Comparison of ENCODE assay signal across 8 cellular contexts in genomic region chr1:180633092-180634045, GRCh38. TPM values are rescaled to one million over a fixed set of nuclear protein-coding genes. Genes with fewer than 3 reads are reported as not detected.
DNase-seq lines count a peak whose midpoint lies in the region; ATAC-seq and TF ChIP-seq lines count a peak whose summit lies in the region.

No MANE protein-coding gene starts in this region.

- intact Hi-C loops in OCI-LY7 (cut with micrococcal nuclease; ENCODE audit: unreplicated experiment) = loop anchor here (5.0 kb wide), 2 partner anchors 229 to 509 kb away; no protein-coding TSS in a partner anchor

- CTCF ChIA-PET in OCI-LY7 (lab: Charles Lee; ENCODE audit: unreplicated experiment) = no interaction called here

- H3K4me3 ChIP-seq in OCI-LY7 (ENCODE audit: low read depth, low read length, poor library complexity, severe bottlenecking) = peak overlapping the region; percentile 82
- H3K4me3 ChIP-seq in fibroblast of mammary gland (ENCODE audit: control insufficient read depth, low read depth, low read length) = peak overlapping the region; percentile 83

- BruUV-seq in OCI-LY7 (replicated peaks; lab: Mats Ljungman, UMichigan) = TSS peak; percentile 49

- H4K20me1 ChIP-seq in OCI-LY7 (ENCODE audit: insufficient read depth, low read length) = peaks cover 17% of the 10 kb centered on the region

- no peak overlapping the region for H3K4me3 Mint-ChIP-seq in osteocyte (ENCODE audit: unreplicated experiment)

- peak; percentile 4 for DNase-seq in NCI-H345 (lab: John Stamatoyannopoulos, UW)
- DNase-seq in NCI-H345 treated with DMSO at 0.1 percent for 48 hours (lab: John Stamatoyannopoulos, UW; ENCODE audit: unreplicated experiment) = no peak
- DNase-seq in OCI-LY7 (ENCODE audit: low spot score) = peak; percentile 3
- peak; percentile 58 for DNase-seq in fibroblast of mammary gland (ENCODE audit: low read depth)
- no peak for DNase-seq in osteocyte (ENCODE audit: extremely low spot score, unreplicated experiment)
- no peak for DNase-seq in activated naive CD4-positive, alpha-beta T cell treated with anti-CD3 and anti-CD28 coated beads, Interleukin-2, amount 50 U/mL, for 16 hours

- no peak overlapping the region for H3K27ac Mint-ChIP-seq in osteocyte (ENCODE audit: unreplicated experiment)

- ATAC-seq in HG03175 (IDR thresholded peaks at IDR 0.05; ENCODE audit: unreplicated experiment) = no peak

- H3K36me3 ChIP-seq in OCI-LY7 (ENCODE audit: insufficient read depth, low read length) = no peaks in the 10 kb centered on the region

- no peak overlapping the region for H2AFZ ChIP-seq in OCI-LY7 (ENCODE audit: low read length)

- H3K4me1 ChIP-seq in OCI-LY7 (ENCODE audit: insufficient read depth, low read length, poor library complexity, severe bottlenecking) = peaks cover 25% of the 10 kb centered on the region

- no peaks in the 10 kb centered on the region for H3K27me3 Mint-ChIP-seq in osteocyte (ENCODE audit: unreplicated experiment)

- H3K27ac ChIP-seq in OCI-LY7 (ENCODE audit: low read depth, low read length, poor library complexity, severe bottlenecking) = no peak overlapping the region
- H3K27ac ChIP-seq in temporal lobe (ENCODE audit: low read depth, low read length) = peak overlapping the region; percentile 75

- peaks cover 3% of the 10 kb centered on the region for H3K4me1 Mint-ChIP-seq in osteocyte (ENCODE audit: unreplicated experiment)

- no peaks in the 10 kb centered on the region for H3K9me2 ChIP-seq in OCI-LY7 (ENCODE audit: insufficient read depth, low read length)

- no peaks in the 10 kb centered on the region for H3K9me3 Mint-ChIP-seq in osteocyte (ENCODE audit: unreplicated experiment)

- POLR2A ChIA-PET in OCI-LY7 (lab: Charles Lee) = interaction anchor here (0.5 to 2.7 kb wide), 3 partner anchors 23 to 1601 kb away, joined by 3 to 8 read pairs (median 5); no protein-coding TSS in a partner anchor

- no peak for TF ChIP-seq CTCF in OCI-LY7 (conservative IDR thresholded peaks at IDR 0.05; ENCODE audit: low read length)
- TF ChIP-seq CTCF in fibroblast of mammary gland (conservative IDR thresholded peaks at IDR 0.05; ENCODE audit: control insufficient read depth, insufficient read depth, low read depth, low read length) = no peak
- no peak for TF ChIP-seq CTCF in osteocyte (IDR thresholded peaks at IDR 0.05)

- no peaks in the 10 kb centered on the region for H3K9me3 ChIP-seq in OCI-LY7 (ENCODE audit: low read length)

- no peaks in the 10 kb centered on the region for H3K36me3 Mint-ChIP-seq in osteocyte (ENCODE audit: unreplicated experiment)

- peak overlapping the region; percentile 96 for H3K4me2 ChIP-seq in OCI-LY7 (ENCODE audit: low read length)

- H3K79me2 ChIP-seq in OCI-LY7 (ENCODE audit: insufficient read depth, low read depth, low read length) = peaks cover 35% of the 10 kb centered on the region; the same call in 1 of the 2 replicates

RNA-seq across cellular contexts. Expression of gene XPR1, which starts 1.5 kb away (rescaled TPM):
- 8.6 and 9.0 TPM in 2 replicates for total RNA-seq in OCI-LY7 (2014; rRNA removed; shearing (Covaris generic))
- total RNA-seq in OCI-LY7 (2022) (17.2 and 18.2 TPM in 2 replicates), temporal lobe (329 TPM), osteocyte (21.4 and 24.8 TPM in 2 replicates)

Comparison
In these comparisons a context has a peak if more than half of its experiments do, and no peak if none do; other contexts are left out.
1. DNase-seq: peak in NCI-H345 (single experiment), OCI-LY7 (single experiment) and fibroblast of mammary gland (single experiment); none in NCI-H345 treated with DMSO at 0.1 percent for 48 hours (single experiment), osteocyte (single experiment) and activated naive CD4-positive, alpha-beta T cell treated with anti-CD3 and anti-CD28 coated beads, Interleukin-2, amount 50 U/mL, for 16 hours (single experiment).
2. RNA of gene XPR1, which starts 1.5 kb away (total RNA-seq): 329 TPM in temporal lobe (single experiment); 21.4 to 24.8 TPM in osteocyte and 8.6 to 18.2 TPM in OCI-LY7; every median in the first group is over 10 times any median in the second.